Comparison of ENCODE assay signal across 1 cellular context in genomic region chrX:75301060-75301459, GRCh38.
TF ChIP-seq lines count a peak whose summit lies in the region.

No MANE protein-coding gene starts in this region.

TF ChIP-seq in IMR-90, 13 proteins besides CTCF, POLR2A, EP300 and RAD21 (continued from another document):
- TF ChIP-seq RFX5 (IDR thresholded peaks at IDR 0.05; ENCODE audit: low read depth, low read length) (no peak), USF2 (IDR thresholded peaks at IDR 0.05; ENCODE audit: low read depth, low read length) (no peak), NFE2L2 (IDR thresholded peaks at IDR 0.05; ENCODE audit: low read depth, low read length) (no peak), CEBPB (IDR thresholded peaks at IDR 0.05; ENCODE audit: low read depth, low read length) (no peak), CHD1 (IDR thresholded peaks at IDR 0.05; ENCODE audit: low read depth, low read length) (no peak)
